Comparison of ENCODE assay signal across 8 cellular contexts in the genomic region with DNA sequence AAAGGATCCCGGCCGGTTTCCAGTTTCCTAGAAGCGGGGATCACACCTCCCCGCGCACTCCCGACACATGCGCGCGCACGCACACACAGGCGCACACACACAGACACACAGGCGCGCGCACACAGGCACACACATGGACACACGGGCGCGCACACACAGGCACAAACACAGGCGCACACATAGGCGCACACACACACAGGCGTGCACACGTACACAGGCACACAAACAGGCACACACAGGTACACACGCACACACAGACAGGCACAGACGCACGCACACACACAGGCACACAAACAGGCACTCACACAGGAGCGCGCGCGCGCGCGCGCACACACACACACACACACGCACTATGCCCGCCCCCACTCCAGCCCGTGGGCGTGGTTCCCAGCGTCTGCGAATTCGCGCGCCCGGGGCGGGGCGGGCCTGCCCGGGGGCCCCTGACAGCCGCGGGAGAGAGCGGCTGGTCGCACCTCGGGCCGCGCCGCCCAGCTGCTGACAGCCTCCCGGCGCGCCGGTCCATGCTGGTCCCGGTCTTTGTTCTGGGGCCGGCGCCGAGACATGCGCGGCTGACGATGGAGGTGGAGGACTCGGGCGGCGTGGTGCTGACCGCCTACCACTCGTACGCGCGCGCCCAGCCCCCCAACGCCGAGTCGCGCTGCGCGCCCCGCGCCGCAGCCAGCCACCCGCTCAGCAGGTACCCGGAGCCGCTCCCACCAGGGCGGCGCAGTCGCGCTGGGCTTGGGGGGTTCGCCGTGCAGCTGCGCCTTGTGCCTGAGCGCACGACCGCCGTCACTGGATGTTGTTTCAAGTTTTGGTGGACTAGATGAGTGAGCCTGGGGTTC. TPM values are rescaled to one million over a fixed set of nuclear protein-coding genes. Genes with fewer than 3 reads are reported as not detected.
DNase-seq lines count a peak whose midpoint lies in the region; ATAC-seq and TF ChIP-seq lines count a peak whose summit lies in the region.

A gene with protein sequence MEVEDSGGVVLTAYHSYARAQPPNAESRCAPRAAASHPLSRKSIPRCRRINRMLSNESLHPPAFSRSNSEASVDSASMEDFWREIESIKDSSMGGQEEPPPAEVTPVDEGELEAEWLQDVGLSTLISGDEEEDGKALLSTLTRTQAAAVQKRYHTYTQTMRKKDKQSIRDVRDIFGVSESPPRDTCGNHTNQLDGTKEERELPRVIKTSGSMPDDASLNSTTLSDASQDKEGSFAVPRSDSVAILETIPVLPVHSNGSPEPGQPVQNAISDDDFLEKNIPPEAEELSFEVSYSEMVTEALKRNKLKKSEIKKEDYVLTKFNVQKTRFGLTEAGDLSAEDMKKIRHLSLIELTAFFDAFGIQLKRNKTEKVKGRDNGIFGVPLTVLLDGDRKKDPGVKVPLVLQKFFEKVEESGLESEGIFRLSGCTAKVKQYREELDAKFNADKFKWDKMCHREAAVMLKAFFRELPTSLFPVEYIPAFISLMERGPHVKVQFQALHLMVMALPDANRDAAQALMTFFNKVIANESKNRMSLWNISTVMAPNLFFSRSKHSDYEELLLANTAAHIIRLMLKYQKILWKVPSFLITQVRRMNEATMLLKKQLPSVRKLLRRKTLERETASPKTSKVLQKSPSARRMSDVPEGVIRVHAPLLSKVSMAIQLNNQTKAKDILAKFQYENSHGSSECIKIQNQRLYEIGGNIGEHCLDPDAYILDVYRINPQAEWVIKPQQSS (plus strand): TSS at position 470 of the 845 bp plus-strand sequence. CDS start 106 bp downstream, at position 576.

- H3K36me3 ChIP-seq in PC-3 (ENCODE audit: low read depth, low read length) (no peaks in the 10 kb centered on the region), skeletal muscle satellite cell (ENCODE audit: insufficient read depth, low read length) (no peaks in the 10 kb centered on the region)

- H3K9me2 ChIP-seq in PC-3 (replicated peaks; ENCODE audit: low read length) = no peaks in the 10 kb centered on the region

- peak within 1 kb of the TSS; percentile 99 for H3K27ac Mint-ChIP-seq in chondrocyte (ENCODE audit: unreplicated experiment)

- peaks cover 37% of the 10 kb centered on the region for H3K4me1 ChIP-seq in PC-3 (ENCODE audit: insufficient read depth, low read length)
- peaks cover 24% of the 10 kb centered on the region for H3K4me1 ChIP-seq in skeletal muscle satellite cell (ENCODE audit: control insufficient read depth, insufficient read depth, low read length)

- no peaks in the 10 kb centered on the region for H3K79me2 ChIP-seq in PC-3 (ENCODE audit: low read length)

- H3K4me1 Mint-ChIP-seq in chondrocyte (ENCODE audit: low read depth) = peaks cover 50% of the 10 kb centered on the region

- H3K9me3 ChIP-seq in PC-3 (ENCODE audit: low read length) (no peaks in the 10 kb centered on the region), skeletal muscle satellite cell (replicated peaks; ENCODE audit: low read length) (no peaks in the 10 kb centered on the region)

- intact Hi-C loops in PC-3 (cut with micrococcal nuclease) = loop anchor here (1.0 to 10.0 kb wide), 8 partner anchors 10 to 1433 kb away; a partner anchor contains a TSS

- POLR2A ChIA-PET in PC-3 (lab: Charles Lee; ENCODE audit: unreplicated experiment) = no interaction called here

- H3F3A ChIP-seq in PC-3 (ENCODE audit: low read length, unreplicated experiment) = no peaks in the 10 kb centered on the region

- TF ChIP-seq CTCF in HL-60 (IDR thresholded peaks at IDR 0.05; ENCODE audit: insufficient read depth, low read length) = no peak
- TF ChIP-seq CTCF in PC-3 (conservative IDR thresholded peaks at IDR 0.05; ENCODE audit: low read depth, low read length) = peak; percentile 53
- peak; percentile 74 for TF ChIP-seq CTCF in chondrocyte (IDR thresholded peaks at IDR 0.05)

- H3K27ac ChIP-seq in HL-60 (replicated peaks) = no peak within 1 kb of the TSS
- H3K27ac ChIP-seq in PC-3 (ENCODE audit: low read length) = peak within 1 kb of the TSS; percentile 67

- ATAC-seq in GM18498 (IDR thresholded peaks at IDR 0.05; ENCODE audit: unreplicated experiment) = peak; percentile 61
- peak; percentile 74 for ATAC-seq in PC-3

- H3K27me3 ChIP-seq in HL-60 (ENCODE audit: insufficient read depth, poor library complexity, severe bottlenecking) (peaks cover 14% of the 10 kb centered on the region), PC-3 (ENCODE audit: low read length) (no peaks in the 10 kb centered on the region), skeletal muscle satellite cell (ENCODE audit: control insufficient read depth, insufficient read depth, low read length) (peaks cover 12% of the 10 kb centered on the region)

- H3K27me3 Mint-ChIP-seq in chondrocyte (ENCODE audit: low read depth) = no peaks in the 10 kb centered on the region

- H3K4me2 ChIP-seq in PC-3 (ENCODE audit: low read length) (peak within 1 kb of the TSS; percentile 78), skeletal muscle satellite cell (ENCODE audit: low read length) (peak within 1 kb of the TSS; percentile 90)

- peak; percentile 41 for DNase-seq in AG08395 (ENCODE audit: low spot score)
- peak; percentile 45 to 56 for DNase-seq in HL-60 (ENCODE audit: low read depth in 1 of 2, low spot score in 1 of 2)
- peak; percentile 89 for DNase-seq in PC-3
- DNase-seq in chondrocyte (ENCODE audit: low spot score) = peak; percentile 97
- peak; percentile 97 for DNase-seq in islet precursor cell
- no peak for DNase-seq in central memory CD4-positive, alpha-beta T cell

- H3K9ac ChIP-seq in PC-3 (ENCODE audit: low read length) (peak within 1 kb of the TSS; percentile 67), skeletal muscle satellite cell (ENCODE audit: low read depth, low read length) (peak within 1 kb of the TSS; percentile 61)

- peak within 1 kb of the TSS; percentile 52 for H3K4me3 ChIP-seq in HL-60 (replicated peaks; ENCODE audit: insufficient read depth, low read length)
- peak within 1 kb of the TSS; percentile 67 for H3K4me3 ChIP-seq in PC-3 (ENCODE audit: low read length)
- peak within 1 kb of the TSS; percentile 85 for H3K4me3 ChIP-seq in skeletal muscle satellite cell (ENCODE audit: low read length)

- H4K20me1 ChIP-seq in PC-3 (ENCODE audit: low read length) = no peaks in the 10 kb centered on the region

- H2AFZ ChIP-seq in PC-3 (ENCODE audit: low read length) = peak within 1 kb of the TSS; percentile 84

- H3K36me3 Mint-ChIP-seq in chondrocyte (ENCODE audit: low read depth) = no peaks in the 10 kb centered on the region

- CTCF ChIA-PET in PC-3 (lab: Charles Lee) = interaction anchor here (0.6 kb wide), 1 partner anchor 187 kb away, joined by 3 read pairs; no protein-coding TSS in a partner anchor

- no peaks in the 10 kb centered on the region for H3K9me3 Mint-ChIP-seq in chondrocyte (ENCODE audit: low read depth)

- H3K4me3 Mint-ChIP-seq in chondrocyte (ENCODE audit: unreplicated experiment) = peak within 1 kb of the TSS; percentile 94

- BruUV-seq in PC-3 (replicated peaks; lab: Mats Ljungman, UMichigan) = no TSS peak

RNA-seq across cellular contexts. Expression of the gene that starts here (rescaled TPM):
- total RNA-seq in PC-3 (2014; rRNA removed) (8.1 and 10.0 TPM in 2 replicates), chondrocyte (17.9 to 25.1 TPM (median 18.1 TPM) in 3 replicates)
- total RNA-seq in skeletal muscle satellite cell (2012; rRNA removed) = 1.5 and 2.6 TPM in 2 replicates
